In the genomic region with DNA sequence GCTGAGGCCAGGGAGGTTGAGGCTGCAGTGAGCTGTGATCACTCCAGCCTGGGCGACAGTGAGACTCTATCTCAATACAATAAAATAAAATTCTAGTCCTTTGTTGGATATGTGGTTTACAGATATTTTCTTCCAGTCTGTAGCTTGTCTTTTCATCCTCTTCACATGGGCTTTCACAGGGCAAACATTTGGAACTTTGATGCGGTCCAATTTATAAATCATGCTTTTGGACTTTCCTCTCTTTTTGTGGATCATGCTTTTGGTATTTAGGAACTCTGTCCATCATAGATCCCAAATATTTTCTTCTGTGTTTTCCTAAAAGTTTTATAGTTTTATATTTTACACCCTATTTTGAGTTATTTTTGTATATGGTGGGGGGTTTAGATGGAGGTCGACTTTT, we compare ENCODE assay signal across 25 cellular contexts. TPM values are rescaled to one million over a fixed set of nuclear protein-coding genes. Genes with fewer than 3 reads are reported as not detected.
DNase-seq lines count a peak whose midpoint lies in the region; ATAC-seq, FAIRE-seq and TF ChIP-seq lines count a peak whose summit lies in the region.
"Had no signal": no experiment of that assay in that cellular context is flagged by ENCODE, and none has a peak within 500 bp of the region (broad histone marks: within the 10 kb centered on the region; RNA-seq: fewer than 3 reads in every experiment).

No MANE protein-coding gene starts in this region.

- H3K4me1 Mint-ChIP-seq in chondrocyte (ENCODE audit: low read depth) (peaks cover 54% of the 10 kb centered on the region), MCF 10A (ENCODE audit: insufficient read depth, unreplicated experiment) (peaks cover 23% of the 10 kb centered on the region)

- ATAC-seq in A549: peak in 1 of 2 experiments; percentile 23; a peak in 2 of 6 replicates

- no peak overlapping the region for H3K27ac ChIP-seq in A549
- no peak overlapping the region for H3K27ac ChIP-seq in osteoblast (ENCODE audit: low read depth, low read length)
- H3K27ac ChIP-seq in WERI-Rb-1: no peak overlapping the region
- H3K27ac ChIP-seq: BLaER1, KMS-11, SK-N-MC had no signal

- H3K9me3 ChIP-seq in A549: no peaks in the 10 kb centered on the region
- no peaks in the 10 kb centered on the region for H3K9me3 ChIP-seq in Loucy (ENCODE audit: insufficient read depth, low read depth, low read length)
- no peaks in the 10 kb centered on the region for H3K9me3 ChIP-seq in osteoblast (ENCODE audit: low read depth, low read length)
- no peaks in the 10 kb centered on the region for H3K9me3 ChIP-seq in WERI-Rb-1 (ENCODE audit: severe bottlenecking)

- 71% methylated on average over 3 of the region's 3 CpGs for WGBS in A549 (ENCODE audit: missing lambda C conversion rate)

- H3K79me2 ChIP-seq in Loucy (ENCODE audit: insufficient read depth, low read length) (peaks cover 100% of the 10 kb centered on the region), osteoblast (ENCODE audit: insufficient read depth, low read length) (peaks cover 98% of the 10 kb centered on the region)

- H3K9me3 Mint-ChIP-seq in chondrocyte (ENCODE audit: low read depth) (no peaks in the 10 kb centered on the region), MCF 10A (ENCODE audit: unreplicated experiment) (no peaks in the 10 kb centered on the region)
- H3K9me3 Mint-ChIP-seq: CD4-positive, CD25-positive, alpha-beta regulatory T cell had no signal

- no peak for DNase-seq in A549 (ENCODE audit: low read depth in 1 of 2, low spot score in 1 of 2)
- no peak for DNase-seq in chondrocyte (ENCODE audit: low spot score)
- DNase-seq in osteoblast (ENCODE audit: insufficient read length, low spot score, missing footprints): peak; percentile 79
- DNase-seq in MCF 10A (ENCODE audit: unreplicated experiment): no peak
- DNase-seq in WERI-Rb-1: no peak
- DNase-seq in SKM-1 (lab: John Stamatoyannopoulos, UW; ENCODE audit: unreplicated experiment): no peak
- DNase-seq: CD4-positive, CD25-positive, alpha-beta regulatory T cell; HCEC 1CT; IMR-90; NCI-H1092; NCI-H1417 treated with DMSO at 0.1 percent for 48 hours; NCI-H187; NCI-H2081 treated with DMSO at 0.1 percent for 48 hours; NCI-H2171; NCI-H226; NCI-H510A; NCI-H69; SIG-M5 had no signal

- intact Hi-C loops in MCF 10A (cut with micrococcal nuclease): no loop called here

- no peak overlapping the region for H3K9ac ChIP-seq in Loucy (ENCODE audit: low read depth, low read length, poor library complexity, severe bottlenecking)
- H3K9ac ChIP-seq: BLaER1, KMS-11 had no signal

- H3K4me1 ChIP-seq in A549 (peaks cover 54% of the 10 kb centered on the region), Loucy (ENCODE audit: insufficient read depth, low read length, poor library complexity, severe bottlenecking) (peaks cover 27% of the 10 kb centered on the region), osteoblast (ENCODE audit: insufficient read depth, low read length) (peaks cover 15% of the 10 kb centered on the region)

- no peak for TF ChIP-seq EP300 in A549 (IDR thresholded peaks at IDR 0.05)

- H4K20me1 ChIP-seq in Loucy (ENCODE audit: insufficient read depth, low read length, poor library complexity, severe bottlenecking) (peaks cover 65% of the 10 kb centered on the region), osteoblast (ENCODE audit: insufficient read depth, low read length) (peaks cover 63% of the 10 kb centered on the region)

- POLR2A ChIA-PET in A549 (lab: Yijun Ruan, JAX) (interaction anchor here (1.7 kb wide), 1 partner anchor 11 kb away, joined by 8 read pairs; no protein-coding TSS in a partner anchor), MCF 10A (lab: Yijun Ruan, JAX) (interaction anchor here (0.9 to 9.0 kb wide), 4 partner anchors 11 to 57 kb away, joined by 3 to 69 read pairs (median 4); a partner anchor contains a TSS)

- BruUV-seq in MCF 10A (replicated peaks; lab: Mats Ljungman, UMichigan): no TSS peak

- no peak overlapping the region for H3K4me3 Mint-ChIP-seq in chondrocyte (ENCODE audit: unreplicated experiment)
- no peak overlapping the region for H3K4me3 Mint-ChIP-seq in MCF 10A (ENCODE audit: unreplicated experiment)
- H3K4me3 Mint-ChIP-seq: CD4-positive, CD25-positive, alpha-beta regulatory T cell had no signal

- H3K27me3 Mint-ChIP-seq in chondrocyte (ENCODE audit: low read depth) (no peaks in the 10 kb centered on the region), MCF 10A (ENCODE audit: insufficient read depth, unreplicated experiment) (no peaks in the 10 kb centered on the region)
- H3K27me3 Mint-ChIP-seq: CD4-positive, CD25-positive, alpha-beta regulatory T cell had no signal

- no peak for TF ChIP-seq RAD21 in A549 (conservative IDR thresholded peaks at IDR 0.05 in 1 of 2, IDR thresholded peaks at IDR 0.05 in 1 of 2)

- no peak overlapping the region for H3K4me3 ChIP-seq in A549
- H3K4me3 ChIP-seq in Loucy (ENCODE audit: low read length, poor library complexity, severe bottlenecking): no peak overlapping the region
- no peak overlapping the region for H3K4me3 ChIP-seq in osteoblast (ENCODE audit: insufficient read depth, low read length)
- H3K4me3 ChIP-seq in WERI-Rb-1 (ENCODE audit: low read depth, low read length): no peak overlapping the region
- H3K4me3 ChIP-seq: BLaER1, SK-N-MC had no signal

- no peaks in the 10 kb centered on the region for H3K36me3 ChIP-seq in Loucy (ENCODE audit: insufficient read depth, low read length)
- H3K36me3 ChIP-seq in osteoblast (ENCODE audit: insufficient read depth, low read length): no peaks in the 10 kb centered on the region
- H3K36me3 ChIP-seq in WERI-Rb-1: peaks cover 6% of the 10 kb centered on the region; the same call in 1 of the 2 replicates

- TF ChIP-seq CTCF in A549 (IDR thresholded peaks at IDR 0.05): no peak
- TF ChIP-seq CTCF in Loucy (conservative IDR thresholded peaks at IDR 0.05; ENCODE audit: low read length): no peak
- TF ChIP-seq CTCF in chondrocyte (IDR thresholded peaks at IDR 0.05): no peak
- no peak for TF ChIP-seq CTCF in osteoblast (IDR thresholded peaks at IDR 0.05; ENCODE audit: extremely low read depth, low read depth, low read length)
- no peak for TF ChIP-seq CTCF in MCF 10A (IDR thresholded peaks at IDR 0.05; ENCODE audit: unreplicated experiment)
- TF ChIP-seq CTCF in WERI-Rb-1 (IDR thresholded peaks at IDR 0.05; ENCODE audit: low read depth, low read length): no peak

- FAIRE-seq in A549 (lab: Jason Lieb, UNC): no peak
- FAIRE-seq: GM18507, H1, RCC 7860 had no signal

- H3K9me2 ChIP-seq in Loucy (replicated peaks; ENCODE audit: low read depth, low read length): no peaks in the 10 kb centered on the region

- TF ChIP-seq POLR2A in A549 (IDR thresholded peaks at IDR 0.05; ENCODE audit: low read length): no peak

- H2AFZ ChIP-seq in Loucy (ENCODE audit: low read length): no peak overlapping the region
- no peak overlapping the region for H2AFZ ChIP-seq in osteoblast (ENCODE audit: low read length)

- H3K27ac Mint-ChIP-seq in chondrocyte (ENCODE audit: unreplicated experiment) (peak overlapping the region; percentile 33), MCF 10A (ENCODE audit: low read depth, unreplicated experiment) (no peak overlapping the region)

- H3K36me3 Mint-ChIP-seq in chondrocyte (ENCODE audit: low read depth): no peaks in the 10 kb centered on the region
- H3K36me3 Mint-ChIP-seq in MCF 10A (ENCODE audit: insufficient read depth, unreplicated experiment): peaks cover 16% of the 10 kb centered on the region

- H3K27me3 ChIP-seq in Loucy (ENCODE audit: insufficient read depth, low read length, poor library complexity, severe bottlenecking): no peaks in the 10 kb centered on the region
- no peaks in the 10 kb centered on the region for H3K27me3 ChIP-seq in osteoblast (ENCODE audit: insufficient read depth, low read length)
- H3K27me3 ChIP-seq in WERI-Rb-1 (ENCODE audit: insufficient read depth, low read depth, severe bottlenecking): no peaks in the 10 kb centered on the region
- H3K27me3 ChIP-seq: BLaER1 had no signal

- CTCF ChIA-PET in A549 (lab: Yijun Ruan, JAX): interaction anchor here (0.8 to 1.1 kb wide), 2 partner anchors 12 to 20 kb away, joined by 3 read pairs; no protein-coding TSS in a partner anchor
- CTCF ChIA-PET in MCF 10A (lab: Yijun Ruan, JAX): interaction anchor here (0.7 to 1.1 kb wide), 2 partner anchors 9 to 37 kb away, joined by 3 to 4 read pairs; no protein-coding TSS in a partner anchor

- H3K4me2 ChIP-seq in A549 (peak overlapping the region; percentile 5; the same call in 2 of the 3 replicates), Loucy (ENCODE audit: low read depth, low read length, poor library complexity, severe bottlenecking) (peak overlapping the region; percentile 23), osteoblast (ENCODE audit: insufficient read depth, low read length) (no peak overlapping the region)
- H3K4me2 ChIP-seq: BLaER1, KMS-11 had no signal

- H3F3A ChIP-seq in Loucy (ENCODE audit: low read depth): no peaks in the 10 kb centered on the region

TF ChIP-seq in A549, 52 proteins besides CTCF, POLR2A, EP300 and RAD21 (continues in another document):
- TF ChIP-seq KDM5A (IDR thresholded peaks at IDR 0.05): no peak
- no peak for TF ChIP-seq TP53 (CRISPR knock-in tag; IDR thresholded peaks at IDR 0.05)
- no peak for TF ChIP-seq BHLHE40 (IDR thresholded peaks at IDR 0.05; ENCODE audit: low read depth, low read length)
- TF ChIP-seq, protein P1, sequence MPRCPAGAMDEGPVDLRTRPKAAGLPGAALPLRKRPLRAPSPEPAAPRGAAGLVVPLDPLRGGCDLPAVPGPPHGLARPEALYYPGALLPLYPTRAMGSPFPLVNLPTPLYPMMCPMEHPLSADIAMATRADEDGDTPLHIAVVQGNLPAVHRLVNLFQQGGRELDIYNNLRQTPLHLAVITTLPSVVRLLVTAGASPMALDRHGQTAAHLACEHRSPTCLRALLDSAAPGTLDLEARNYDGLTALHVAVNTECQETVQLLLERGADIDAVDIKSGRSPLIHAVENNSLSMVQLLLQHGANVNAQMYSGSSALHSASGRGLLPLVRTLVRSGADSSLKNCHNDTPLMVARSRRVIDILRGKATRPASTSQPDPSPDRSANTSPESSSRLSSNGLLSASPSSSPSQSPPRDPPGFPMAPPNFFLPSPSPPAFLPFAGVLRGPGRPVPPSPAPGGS (IDR thresholded peaks at IDR 0.05): no peak
- no peak for TF ChIP-seq CHD2 (IDR thresholded peaks at IDR 0.05; ENCODE audit: low read length, partially characterized antibody)
- TF ChIP-seq ZNF302 (CRISPR knock-in tag; IDR thresholded peaks at IDR 0.05): no peak
- TF ChIP-seq JUN (IDR thresholded peaks at IDR 0.05): no peak
- no peak for TF ChIP-seq RARB (CRISPR knock-in tag; IDR thresholded peaks at IDR 0.05)
- no peak for TF ChIP-seq RCOR1 (IDR thresholded peaks at IDR 0.05; ENCODE audit: low read depth, low read length)
- TF ChIP-seq KDM1A (IDR thresholded peaks at IDR 0.05; ENCODE audit: low read depth): no peak
- TF ChIP-seq RFX5 (IDR thresholded peaks at IDR 0.05): no peak

RNA-seq across cellular contexts. Expression of a gene that starts 14.9 kb away (rescaled TPM):
- polyA plus RNA-seq in A549 (2011; rRNA removed) (332 and 692 TPM in 2 replicates), A549 (2017; fragmentation: RNase III; extraction: RNeasy Plus Mini Kit Qiagen cat#74134 plus additional on column Dnase treatment) (256 to 289 TPM (median 272 TPM) in 3 replicates)
- polyA plus RNA-seq in A549 (2012; cell fraction: cytosol; rRNA removed): 132 and 139 TPM in 2 replicates
- polyA plus RNA-seq in A549 (2012; cell fraction: nucleus; rRNA removed): 112 and 147 TPM in 2 replicates
- polyA minus RNA-seq in A549 (2011; rRNA and poly(A)+ RNA removed): 108 and 123 TPM in 2 replicates
- total RNA-seq in chondrocyte (148 to 162 TPM (median 153 TPM) in 3 replicates), osteoblast (128 and 151 TPM in 2 replicates), MCF 10A (2022) (139 and 147 TPM in 2 replicates)
